In genomic region chr20:47453167-47453782, GRCh38 we compare ENCODE assay signal across 8 cellular contexts. TPM values are rescaled to one million over a fixed set of nuclear protein-coding genes. Genes with fewer than 3 reads are reported as not detected.
A peak's percentile ranks its signal among the peaks of the same experiment; 100 is the strongest.
DNase-seq lines count a peak whose midpoint lies in the region; ATAC-seq and TF ChIP-seq lines count a peak whose summit lies in the region.

No MANE protein-coding gene starts in this region.

- H3K4me2 ChIP-seq in OCI-LY3 (ENCODE audit: low read length): peak overlapping the region; percentile 46

- H3K27me3 ChIP-seq in OCI-LY3 (ENCODE audit: low read depth, low read length): no peaks in the 10 kb centered on the region
- H3K27me3 ChIP-seq in brain microvascular endothelial cell (replicated peaks): no peaks in the 10 kb centered on the region
- no peaks in the 10 kb centered on the region for H3K27me3 ChIP-seq in H7 (ENCODE audit: control insufficient read depth, insufficient read depth, low read length)

- peak overlapping the region; percentile 73 for H2AFZ ChIP-seq in OCI-LY3 (ENCODE audit: low read depth, low read length)

- TF ChIP-seq CTCF in OCI-LY3 (IDR thresholded peaks at IDR 0.05; ENCODE audit: low read depth, low read length) (no peak), brain microvascular endothelial cell (IDR thresholded peaks at IDR 0.05; ENCODE audit: low read depth, low read length, missing control alignments) (no peak)

- in situ Hi-C loops in brain microvascular endothelial cell (cut with HindIII; ENCODE audit: low pct_ligation_motif_present, low sequenced_read_pairs): no loop called here

- H3K36me3 ChIP-seq in OCI-LY3 (replicated peaks; ENCODE audit: low read depth, low read length) (no peaks in the 10 kb centered on the region), brain microvascular endothelial cell (replicated peaks) (no peaks in the 10 kb centered on the region), H7 (replicated peaks; ENCODE audit: control insufficient read depth, insufficient read depth, low read length) (no peaks in the 10 kb centered on the region)

- H3K4me3 ChIP-seq in OCI-LY3 (ENCODE audit: low read length) (peak overlapping the region; percentile 7; the same call in 1 of the 2 replicates), brain microvascular endothelial cell (ENCODE audit: low read depth, low read length) (no peak overlapping the region), H7 (ENCODE audit: insufficient read depth, low read depth, low read length) (no peak overlapping the region)

- H3K79me2 ChIP-seq in OCI-LY3 (ENCODE audit: low read length): no peaks in the 10 kb centered on the region

- H3K9ac ChIP-seq in OCI-LY3 (ENCODE audit: low read length): peak overlapping the region; percentile 7; the same call in 1 of the 2 replicates

- no peaks in the 10 kb centered on the region for H4K20me1 ChIP-seq in OCI-LY3 (ENCODE audit: insufficient read depth, low read length)

- no peaks in the 10 kb centered on the region for H3K9me3 ChIP-seq in OCI-LY3 (ENCODE audit: insufficient read depth, low read length)

- DNase-seq in brain microvascular endothelial cell (peak; percentile 90), H7 (no peak), hippocampal formation (lab: John Stamatoyannopoulos, UW) (no peak), erythroblast (lab: John Stamatoyannopoulos, UW) (no peak)
- DNase-seq in stimulated activated CD4-positive, alpha-beta T cell treated with anti-CD3 and anti-CD28 coated beads, Interleukin-4, amount 100 ng/mL, for 24 hours: peak; percentile 56

- TF ChIP-seq POLR2A in erythroblast (IDR thresholded peaks at IDR 0.05; ENCODE audit: low read length): no peak

- H3K27ac ChIP-seq in OCI-LY3 (ENCODE audit: low read length): peak overlapping the region; percentile 15
- H3K27ac ChIP-seq in brain microvascular endothelial cell: peak overlapping the region; percentile 66

- peaks cover 33% of the 10 kb centered on the region for H3K4me1 ChIP-seq in OCI-LY3 (ENCODE audit: low read length)

- ATAC-seq in GM18519 (IDR thresholded peaks at IDR 0.05; ENCODE audit: low FRiP score, unreplicated experiment) (peak; percentile 89), HG02588 (IDR thresholded peaks at IDR 0.05; ENCODE audit: unreplicated experiment) (peak; percentile 84)

RNA-seq across cellular contexts. Expression of gene NCOA3, which starts 48.4 kb away (rescaled TPM):
- total RNA-seq in H7 (2014; rRNA removed; shearing (Covaris generic)): 10.1 and 12.8 TPM in 2 replicates

Comparison
In these comparisons a context has a peak if more than half of its experiments do, and no peak if none do; other contexts are left out.
1. DNase-seq: peak in brain microvascular endothelial cell (single experiment) and stimulated activated CD4-positive, alpha-beta T cell treated with anti-CD3 and anti-CD28 coated beads, Interleukin-4, amount 100 ng/mL, for 24 hours (single experiment); none in H7 (single experiment), hippocampal formation (0 of 2) and erythroblast (0 of 2).